Comparison of ENCODE assay signal across 8 cellular contexts in the genomic region with DNA sequence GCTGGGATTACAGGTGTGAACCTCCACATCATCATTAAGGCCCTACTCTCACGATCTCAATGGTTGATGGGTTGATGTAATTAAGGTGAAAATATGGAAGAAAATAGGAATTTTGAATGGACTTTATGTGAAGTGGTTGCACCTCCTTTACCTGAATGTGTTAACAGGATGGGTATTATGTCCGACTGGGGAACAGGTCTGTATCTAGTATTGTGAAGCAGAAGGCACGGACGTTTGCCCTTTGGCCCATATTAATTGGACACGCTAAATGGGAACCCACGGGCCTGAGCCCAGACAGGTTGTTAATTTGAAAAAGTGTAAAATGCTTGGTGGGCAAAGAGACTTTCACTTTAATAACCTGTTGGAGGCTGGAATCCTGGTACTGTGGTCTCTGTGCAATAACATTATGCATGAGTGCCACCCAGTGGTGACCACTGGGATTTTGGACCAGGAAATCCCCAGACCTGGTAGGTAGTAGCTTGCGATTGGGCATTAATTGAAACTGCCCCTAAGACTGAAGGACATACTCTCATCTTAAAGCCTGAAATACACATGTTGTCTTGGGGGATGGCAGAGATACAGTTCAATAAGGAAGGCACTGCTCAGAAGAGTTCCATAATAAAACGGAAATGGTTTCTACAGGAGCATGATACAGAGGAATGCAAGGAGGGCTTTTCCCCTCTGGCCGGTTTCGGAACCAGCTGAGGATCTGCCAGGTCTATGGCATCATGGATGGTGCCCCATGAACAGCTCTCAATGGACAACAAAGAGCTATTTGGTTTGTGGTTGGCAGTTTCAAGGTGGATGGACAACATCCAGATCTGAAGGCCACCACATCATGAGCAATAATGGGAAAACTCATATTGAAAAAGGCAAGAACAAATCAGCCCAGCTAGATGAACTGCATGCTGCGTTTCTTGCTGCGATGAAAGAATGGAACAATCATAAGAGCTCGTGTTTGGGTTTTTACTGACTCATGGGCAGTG. TPM values are rescaled to one million over a fixed set of nuclear protein-coding genes. Genes with fewer than 3 reads are reported as not detected.
A peak's percentile ranks its signal among the peaks of the same experiment; 100 is the strongest.
DNase-seq lines count a peak whose midpoint lies in the region; ATAC-seq lines count a peak whose summit lies in the region.

No MANE protein-coding gene starts in this region.

- H3K4me1 Mint-ChIP-seq in activated CD8-positive, alpha-beta T cell treated with anti-CD3 and anti-CD28 coated beads, Interleukin-2, amount 10 ng/mL, durations not matched to agents 7 days and 5 days (ENCODE audit: low read depth) = peaks cover 5% of the 10 kb centered on the region

- H4K91ac ChIP-seq in mesenchymal stem cell (ENCODE audit: low read length) = no peak overlapping the region

- peaks cover 6% of the 10 kb centered on the region for H3K4me1 ChIP-seq in effector memory CD4-positive, alpha-beta T cell (ENCODE audit: control insufficient read depth, insufficient read depth, low read length, poor library complexity, severe bottlenecking)
- no peaks in the 10 kb centered on the region for H3K4me1 ChIP-seq in mesenchymal stem cell (ENCODE audit: control insufficient read depth, insufficient read depth, low read depth, low read length)

- no peak overlapping the region for H2BK120ac ChIP-seq in mesenchymal stem cell (ENCODE audit: low read depth, low read length)

- H3K9me3 Mint-ChIP-seq in activated CD8-positive, alpha-beta T cell treated with anti-CD3 and anti-CD28 coated beads, Interleukin-2, amount 10 ng/mL, durations not matched to agents 7 days and 5 days (ENCODE audit: insufficient read depth) = no peaks in the 10 kb centered on the region

- H3K23ac ChIP-seq in mesenchymal stem cell (ENCODE audit: low read length in 2 of 2) = no peak overlapping the region

- H3K27ac Mint-ChIP-seq in activated CD8-positive, alpha-beta T cell treated with anti-CD3 and anti-CD28 coated beads, Interleukin-2, amount 10 ng/mL, durations not matched to agents 7 days and 5 days = no peak overlapping the region

- H3K4me3 Mint-ChIP-seq in activated CD8-positive, alpha-beta T cell treated with anti-CD3 and anti-CD28 coated beads, Interleukin-2, amount 10 ng/mL, durations not matched to agents 7 days and 5 days = no peak overlapping the region

- POLR2A ChIA-PET in activated CD8-positive, alpha-beta T cell treated with anti-CD3 and anti-CD28 coated beads, Interleukin-2, amount 10 ng/mL, durations not matched to agents 7 days and 5 days (lab: Charles Lee) = no interaction called here

- H4K8ac ChIP-seq in mesenchymal stem cell (ENCODE audit: low read length) = no peak overlapping the region

- H2BK15ac ChIP-seq in mesenchymal stem cell (ENCODE audit: low read depth, poor library complexity, severe bottlenecking) = no peak overlapping the region

- H3K18ac ChIP-seq in mesenchymal stem cell (ENCODE audit: low read depth in 1 of 2, low read length in 2 of 2) = no peak overlapping the region

- no peak overlapping the region for H3K4me2 ChIP-seq in mesenchymal stem cell (ENCODE audit: low read length, poor library complexity, severe bottlenecking)

- no peaks in the 10 kb centered on the region for H3K9me3 ChIP-seq in effector memory CD4-positive, alpha-beta T cell (ENCODE audit: control insufficient read depth, low read length)
- H3K9me3 ChIP-seq in mesenchymal stem cell (ENCODE audit: control insufficient read depth, low read length) = no peaks in the 10 kb centered on the region

- no peaks in the 10 kb centered on the region for H3K36me3 Mint-ChIP-seq in activated CD8-positive, alpha-beta T cell treated with anti-CD3 and anti-CD28 coated beads, Interleukin-2, amount 10 ng/mL, durations not matched to agents 7 days and 5 days (ENCODE audit: low read depth)

- ATAC-seq in HG03354 (IDR thresholded peaks at IDR 0.05; ENCODE audit: poor library complexity, severe bottlenecking, unreplicated experiment) = peak; percentile 77
- peak; percentile 91 for ATAC-seq in activated CD8-positive, alpha-beta T cell treated with anti-CD3 and anti-CD28 coated beads, Interleukin-2, amount 10 ng/mL, durations not matched to agents 7 days and 5 days
- ATAC-seq in HG03520 (IDR thresholded peaks at IDR 0.05; ENCODE audit: unreplicated experiment) = no peak

- H3K4ac ChIP-seq in mesenchymal stem cell (ENCODE audit: low read depth in 1 of 2, low read length in 2 of 2) = no peak overlapping the region

- no peaks in the 10 kb centered on the region for H3K79me1 ChIP-seq in mesenchymal stem cell (replicated peaks; ENCODE audit: low read length, poor library complexity, severe bottlenecking)

- peak; percentile 44 for DNase-seq in GM04504 (ENCODE audit: low read depth)
- peak; percentile 51 for DNase-seq in NCI-H774 (lab: John Stamatoyannopoulos, UW)
- peak; percentile 83 for DNase-seq in activated CD8-positive, alpha-beta T cell treated with anti-CD3 and anti-CD28 coated beads, Interleukin-2, amount 10 ng/mL, durations not matched to agents 7 days and 5 days
- DNase-seq in effector memory CD4-positive, alpha-beta T cell = peak; percentile 47 to 67 (median 59)
- DNase-seq in mesenchymal stem cell = peak; percentile 82
- peak; percentile 36 to 41 for DNase-seq in stimulated activated CD8-positive, alpha-beta memory T cell treated with anti-CD3 and anti-CD28 coated beads, Interleukin-2, amount 100 ng/mL, for 48 hours (ENCODE audit: low read depth in 2 of 2)

- 62% methylated on average over 12 of the region's 13 CpGs for WGBS in mesenchymal stem cell

- no peak overlapping the region for H2AK5ac ChIP-seq in mesenchymal stem cell (ENCODE audit: low read length, severe bottlenecking)

- H2BK12ac ChIP-seq in mesenchymal stem cell (ENCODE audit: low read length in 2 of 2) = no peak overlapping the region

- no peaks in the 10 kb centered on the region for H3K36me3 ChIP-seq in effector memory CD4-positive, alpha-beta T cell (ENCODE audit: control insufficient read depth, insufficient read depth, low read length)
- no peaks in the 10 kb centered on the region for H3K36me3 ChIP-seq in mesenchymal stem cell (ENCODE audit: control insufficient read depth in 1 of 2, insufficient read depth in 2 of 2, low read depth in 1 of 2, low read length in 2 of 2)

- H3K27me3 ChIP-seq in effector memory CD4-positive, alpha-beta T cell (replicated peaks; ENCODE audit: control insufficient read depth, insufficient read depth, low read length, poor library complexity, severe bottlenecking) = no peaks in the 10 kb centered on the region
- peaks cover 29 to 33% of the 10 kb centered on the region in 2 experiments for H3K27me3 ChIP-seq in mesenchymal stem cell (ENCODE audit: control insufficient read depth in 1 of 2, insufficient read depth in 1 of 2, low read length in 2 of 2)

- H3K4me3 ChIP-seq in effector memory CD4-positive, alpha-beta T cell (ENCODE audit: insufficient read depth, low read depth, low read length, poor library complexity, severe bottlenecking) = no peak overlapping the region
- H3K4me3 ChIP-seq in mesenchymal stem cell (ENCODE audit: insufficient read depth in 1 of 2, low read depth in 1 of 2, low read length in 2 of 2) = no peak overlapping the region

- no peak overlapping the region for H3K27ac ChIP-seq in effector memory CD4-positive, alpha-beta T cell (ENCODE audit: insufficient read depth, low read length, poor library complexity, severe bottlenecking)
- H3K27ac ChIP-seq in mesenchymal stem cell (ENCODE audit: low read length, poor library complexity, severe bottlenecking) = no peak overlapping the region

- no peak overlapping the region for H3K14ac ChIP-seq in mesenchymal stem cell (ENCODE audit: low read length in 2 of 2)

- CTCF ChIA-PET in activated CD8-positive, alpha-beta T cell treated with anti-CD3 and anti-CD28 coated beads, Interleukin-2, amount 10 ng/mL, durations not matched to agents 7 days and 5 days (lab: Charles Lee) = interaction anchor here (0.6 to 6.6 kb wide), 27 partner anchors 8 to 651 kb away, joined by 3 to 90 read pairs (median 3); a partner anchor contains a TSS

- no peak overlapping the region for H2AFZ ChIP-seq in mesenchymal stem cell (ENCODE audit: low read depth, low read length)

- peaks cover 7% of the 10 kb centered on the region for H3K27me3 Mint-ChIP-seq in activated CD8-positive, alpha-beta T cell treated with anti-CD3 and anti-CD28 coated beads, Interleukin-2, amount 10 ng/mL, durations not matched to agents 7 days and 5 days (ENCODE audit: low read depth)

- peak overlapping the region; percentile 43 for H3K9ac ChIP-seq in mesenchymal stem cell (ENCODE audit: low read length)

- H2BK5ac ChIP-seq in mesenchymal stem cell (ENCODE audit: low read depth, low read length, poor library complexity, severe bottlenecking) = no peak overlapping the region

RNA-seq across cellular contexts. Expression of a gene that starts 26.2 kb away (rescaled TPM):
- 10 to 100 TPM; 31.9 to 32.5 TPM for total RNA-seq in activated CD8-positive, alpha-beta T cell treated with anti-CD3 and anti-CD28 coated beads, Interleukin-2, amount 10 ng/mL, durations not matched to agents 7 days and 5 days
- polyA plus RNA-seq in mesenchymal stem cell (2013, experiment 1 of 2) = 20.1 TPM
- polyA plus RNA-seq in mesenchymal stem cell (2013, experiment 2 of 2) = 19.2 TPM
